In genomic region chr10:70482982-70483760, GRCh38 we compare ENCODE assay signal across 15 cellular contexts. TPM values are rescaled to one million over a fixed set of nuclear protein-coding genes. Genes with fewer than 3 reads are reported as not detected.
DNase-seq lines count a peak whose midpoint lies in the region; ATAC-seq and TF ChIP-seq lines count a peak whose summit lies in the region.
"Had no signal": no experiment of that assay in that cellular context is flagged by ENCODE, and none has a peak within 500 bp of the region (broad histone marks: within the 10 kb centered on the region; RNA-seq: fewer than 3 reads in every experiment).

No MANE protein-coding gene starts in this region.

- TF ChIP-seq CTCF in heart left ventricle (IDR thresholded peaks at IDR 0.05) = no peak
- TF ChIP-seq CTCF in esophagus squamous epithelium (IDR thresholded peaks at IDR 0.05) = no peak

- H3K9me3 ChIP-seq in heart left ventricle (no peaks in the 10 kb centered on the region), esophagus squamous epithelium (no peaks in the 10 kb centered on the region)

- H3K36me3 Mint-ChIP-seq in T-helper 2 cell treated with Interferon-gamma antibody and Interleukin-4, amounts not matched to agents 5 μg/mL and 100 μg/mL, for 36 hours (ENCODE audit: low read depth) = no peaks in the 10 kb centered on the region

- H3K27ac Mint-ChIP-seq in T-helper 2 cell treated with Interferon-gamma antibody and Interleukin-4, amounts not matched to agents 5 μg/mL and 100 μg/mL, for 36 hours = no peak overlapping the region
- H3K27ac Mint-ChIP-seq: stimulated activated naive CD8-positive, alpha-beta T cell treated with anti-CD3 and anti-CD28 coated beads, Interleukin-15, Interleukin-2, amounts not matched to agents 100 ng/mL and 50 ng/mL, for 24 hours had no signal

- H3K36me3 ChIP-seq in heart left ventricle (peaks cover 0 to 8% (median 0%) of the 10 kb centered on the region in 9 donors), esophagus squamous epithelium (no peaks in the 10 kb centered on the region), rectal smooth muscle tissue (ENCODE audit: control insufficient read depth, insufficient read depth, low read length) (no peaks in the 10 kb centered on the region)

- no peaks in the 10 kb centered on the region for H3K9me3 Mint-ChIP-seq in T-helper 2 cell treated with Interferon-gamma antibody and Interleukin-4, amounts not matched to agents 5 μg/mL and 100 μg/mL, for 36 hours
- H3K9me3 Mint-ChIP-seq: central memory CD8-positive, alpha-beta T cell; stimulated activated naive CD8-positive, alpha-beta T cell treated with anti-CD3 and anti-CD28 coated beads, Interleukin-15, Interleukin-2, amounts not matched to agents 100 ng/mL and 50 ng/mL, for 24 hours had no signal

- H3K4me3 ChIP-seq in heart left ventricle = no peak overlapping the region
- H3K4me3 ChIP-seq in esophagus squamous epithelium = no peak overlapping the region
- H3K4me3 ChIP-seq in rectal smooth muscle tissue (ENCODE audit: low read length) = no peak overlapping the region

- 54 to 62% (median 60%) methylated on average over 7 to 8 of the region's 8 CpGs for WGBS in heart left ventricle, 4 donors
- 66 to 74% methylated on average over 6 to 7 of the region's 8 CpGs for WGBS in esophagus squamous epithelium, 2 donors

- peak in 1 of 5 donors; percentile 30 for DNase-seq in heart left ventricle
- DNase-seq in Right ventricle myocardium superior = no peak
- no peak for DNase-seq in esophagus squamous epithelium (lab: John Stamatoyannopoulos, UW)
- no peak for DNase-seq in Ammon's horn (ENCODE audit: low spot score)
- DNase-seq in T-helper 2 cell treated with Interferon-gamma antibody and Interleukin-4, amounts not matched to agents 5 μg/mL and 100 μg/mL, for 36 hours (ENCODE audit: low spot score) = no peak
- DNase-seq in mucosa of gallbladder (ENCODE audit: low spot score) = no peak
- DNase-seq: activated CD4-positive, alpha-beta T cell treated with anti-CD3 and anti-CD28 coated beads for 4 hours; NCI-H1436; NCI-H226 had no signal

- H3K4me1 ChIP-seq in heart left ventricle (peaks cover 12 to 61% (median 53%) of the 10 kb centered on the region in 12 donors), esophagus squamous epithelium (peaks cover 22 to 60% (median 34%) of the 10 kb centered on the region in 3 donors), rectal smooth muscle tissue (ENCODE audit: control insufficient read depth, insufficient read depth, low read length) (peaks cover 18% of the 10 kb centered on the region)

- H3K4me1 Mint-ChIP-seq in T-helper 2 cell treated with Interferon-gamma antibody and Interleukin-4, amounts not matched to agents 5 μg/mL and 100 μg/mL, for 36 hours (ENCODE audit: low read depth) = peaks cover 15% of the 10 kb centered on the region

- no peak for ATAC-seq in heart left ventricle
- ATAC-seq in Right ventricle myocardium superior (ENCODE audit: poor library complexity) = no peak
- no peak for ATAC-seq in HG02763 (IDR thresholded peaks at IDR 0.05; ENCODE audit: unreplicated experiment)

- H3K27me3 ChIP-seq in heart left ventricle (no peaks in the 10 kb centered on the region), esophagus squamous epithelium (peaks cover 0 to 14% (median 0%) of the 10 kb centered on the region in 4 donors), rectal smooth muscle tissue (ENCODE audit: control insufficient read depth, insufficient read depth, low read length) (no peaks in the 10 kb centered on the region)

- no peak overlapping the region for H3K9ac ChIP-seq in rectal smooth muscle tissue (ENCODE audit: low read length)

- H3K4me3 Mint-ChIP-seq in T-helper 2 cell treated with Interferon-gamma antibody and Interleukin-4, amounts not matched to agents 5 μg/mL and 100 μg/mL, for 36 hours = no peak overlapping the region
- H3K4me3 Mint-ChIP-seq: central memory CD8-positive, alpha-beta T cell; stimulated activated naive CD8-positive, alpha-beta T cell treated with anti-CD3 and anti-CD28 coated beads, Interleukin-15, Interleukin-2, amounts not matched to agents 100 ng/mL and 50 ng/mL, for 24 hours had no signal

- H3K27ac ChIP-seq in heart left ventricle = peak overlapping the region in 11 of 12 donors; percentile 65 to 89 (median 72)
- peak overlapping the region in 3 of 4 donors; percentile 8 to 86 (median 61) for H3K27ac ChIP-seq in esophagus squamous epithelium
- peak overlapping the region; percentile 61 for H3K27ac ChIP-seq in rectal smooth muscle tissue (ENCODE audit: low read depth, low read length)

- intact Hi-C loops in heart left ventricle (cut with DNase I) (no loop called here), Right ventricle myocardium superior (cut with DNase I) (no loop called here), esophagus squamous epithelium (cut with DNase I) (no loop called here)

- TF ChIP-seq POLR2A in heart left ventricle (IDR thresholded peaks at IDR 0.05) (no peak), esophagus squamous epithelium (IDR thresholded peaks at IDR 0.05) (no peak)

- H3K27me3 Mint-ChIP-seq in T-helper 2 cell treated with Interferon-gamma antibody and Interleukin-4, amounts not matched to agents 5 μg/mL and 100 μg/mL, for 36 hours (ENCODE audit: low read depth) = peaks cover 14% of the 10 kb centered on the region

RNA-seq across cellular contexts. Expression of gene PALD1, which starts 4.6 kb away (rescaled TPM):
- total RNA-seq in heart left ventricle (10 to 100 TPM in 1 of 9 donors, 1 to 10 TPM in 8; 3.2 to 12.3 (median 6.7) TPM), Right ventricle myocardium superior (4.6 TPM), esophagus squamous epithelium (10 to 100 TPM in 1 of 4 donors, 1 to 10 TPM in 3; 2.6 to 11.3 (median 4.5) TPM), mucosa of gallbladder (15.5 TPM)
- 1 to 10 TPM; 2.7 to 4.7 TPM for polyA plus RNA-seq in heart left ventricle

RNA-seq across cellular contexts. Expression of gene NODAL, which starts 41.7 kb away (rescaled TPM):
- total RNA-seq in heart left ventricle = under 1 TPM in 2 of 9 donors, not detected in 7; 0.22 to 0.37 TPM
- polyA plus RNA-seq in heart left ventricle = not detected
- total RNA-seq in Right ventricle myocardium superior = not detected
- not detected for total RNA-seq in esophagus squamous epithelium
- total RNA-seq in mucosa of gallbladder = 0.12 TPM
- total RNA-seq: endothelial cell of umbilical vein, osteoblast had no signal
- polyA plus RNA-seq: endothelial cell of umbilical vein had no signal
